In the genomic region with DNA sequence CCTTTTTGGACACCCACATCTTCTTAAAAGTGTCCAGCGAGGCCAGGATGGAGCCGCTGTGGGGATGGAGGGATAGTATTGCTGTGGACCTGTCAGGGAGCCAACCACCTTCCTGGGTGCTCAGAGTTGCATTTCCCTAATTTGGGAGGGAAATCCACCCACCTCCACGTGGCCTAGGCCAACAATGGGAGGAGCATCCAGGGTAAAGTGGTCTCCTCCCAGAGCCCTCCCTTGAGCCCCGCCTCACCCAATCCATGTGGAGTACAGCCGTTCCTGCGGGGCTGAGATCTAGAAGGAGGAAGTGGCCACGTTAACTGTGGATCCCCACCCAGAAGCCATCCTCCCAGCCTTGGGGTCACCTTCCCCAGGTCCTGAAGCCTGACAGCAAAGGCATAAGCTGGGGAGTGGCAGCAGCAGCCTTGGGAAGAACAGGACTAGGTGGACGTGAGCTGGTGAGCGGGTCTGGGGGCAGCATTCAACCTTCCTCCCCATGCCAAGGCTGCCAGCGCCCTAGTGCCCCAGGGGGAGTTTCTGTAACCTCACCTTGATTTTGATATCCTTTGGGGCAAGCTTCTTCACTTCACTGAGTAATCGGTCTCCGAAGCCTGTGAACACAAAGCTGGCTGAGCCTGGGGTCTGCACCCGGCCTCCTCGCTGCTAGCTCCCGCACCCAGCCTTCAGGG, we compare ENCODE assay signal across 25 cellular contexts. TPM values are rescaled to one million over a fixed set of nuclear protein-coding genes. Genes with fewer than 3 reads are reported as not detected.
A peak's percentile ranks its signal among the peaks of the same experiment; 100 is the strongest.
DNase-seq lines count a peak whose midpoint lies in the region; ATAC-seq and TF ChIP-seq lines count a peak whose summit lies in the region.
"Had no signal": no experiment of that assay in that cellular context is flagged by ENCODE, and none has a peak within 500 bp of the region (broad histone marks: within the 10 kb centered on the region; RNA-seq: fewer than 3 reads in every experiment).

No MANE protein-coding gene starts in this region.

- peaks cover 47 to 72% of the 10 kb centered on the region in 2 donors for H3K36me3 ChIP-seq in neuronal stem cell (replicated peaks in 1 of 2; ENCODE audit: control insufficient read depth in 2 of 2, insufficient read depth in 2 of 2, low read length in 2 of 2)
- H3K36me3 ChIP-seq in esophagus squamous epithelium, result peaks cover 19 to 80% (median 23%) of the 10 kb centered on the region in 3 donors

- peak overlapping the region; percentile 16 for H2BK12ac ChIP-seq in neuronal stem cell (ENCODE audit: low read length)

- H2BK120ac ChIP-seq in neuronal stem cell (ENCODE audit: low read depth, low read length), result no peak overlapping the region

- TF ChIP-seq CTCF in GM20000 (IDR thresholded peaks at IDR 0.05; ENCODE audit: extremely low read depth, missing control alignments), result no peak
- TF ChIP-seq CTCF in nephron progenitor cell (IDR thresholded peaks at IDR 0.05), result no peak
- no peak for TF ChIP-seq CTCF in esophagus squamous epithelium (IDR thresholded peaks at IDR 0.05)

- peaks cover 19% of the 10 kb centered on the region for H3K79me1 ChIP-seq in neuronal stem cell (ENCODE audit: low read depth, low read length)

- H3K27me3 ChIP-seq in neuronal stem cell (ENCODE audit: control insufficient read depth in 3 of 3, insufficient read depth in 3 of 3, low read depth in 1 of 3, low read length in 3 of 3), result no peaks in the 10 kb centered on the region
- H3K27me3 ChIP-seq in esophagus squamous epithelium, result no peaks in the 10 kb centered on the region

- no peak overlapping the region for H3K18ac ChIP-seq in neuronal stem cell (ENCODE audit: low read length)

- no CpG with 5 or more reads among the region's 15 CpGs for WGBS in neuronal stem cell (ENCODE audit: extremely low coverage in 2 of 2, insufficient read length in 2 of 2, insufficient replicate concordance in 1 of 2), 2 donors
- 90 to 98% methylated on average over 7 to 10 of the region's 15 CpGs for WGBS in esophagus squamous epithelium, 2 donors

- H3K36me3 Mint-ChIP-seq in dendritic cell treated with granulocyte-macrophage colony-stimulating factor and Interleukin-4, amounts not matched to agents 40 ng/mL and 50 ng/mL, for 4 days (ENCODE audit: low read depth), result peaks cover 75% of the 10 kb centered on the region
- H3K36me3 Mint-ChIP-seq in nephron progenitor cell (ENCODE audit: low read depth), result peaks cover 57% of the 10 kb centered on the region

- no peak overlapping the region for H4K91ac ChIP-seq in neuronal stem cell (ENCODE audit: low read depth, low read length, poor library complexity)

- intact Hi-C loops in dendritic cell treated with granulocyte-macrophage colony-stimulating factor and Interleukin-4, amounts not matched to agents 40 ng/mL and 50 ng/mL, for 4 days (cut with micrococcal nuclease), result no loop called here
- intact Hi-C loops in esophagus squamous epithelium (cut with DNase I), result no loop called here

- peaks cover 18% of the 10 kb centered on the region for H3K9me3 Mint-ChIP-seq in dendritic cell treated with granulocyte-macrophage colony-stimulating factor and Interleukin-4, amounts not matched to agents 40 ng/mL and 50 ng/mL, for 4 days
- peaks cover 31% of the 10 kb centered on the region for H3K9me3 Mint-ChIP-seq in nephron progenitor cell
- H3K9me3 Mint-ChIP-seq: CD8-positive, alpha-beta T cell had no signal

- ATAC-seq in HG02623 (IDR thresholded peaks at IDR 0.05; ENCODE audit: unreplicated experiment), result no peak
- ATAC-seq: CD8-positive, alpha-beta T cell; GM12878; Panc1 had no signal

- H3K4me2 ChIP-seq in neuronal stem cell (ENCODE audit: insufficient read depth, low read length, poor library complexity, severe bottlenecking), result no peak overlapping the region

- TF ChIP-seq EP300 in Ishikawa (IDR thresholded peaks at IDR 0.05; ENCODE audit: borderline replicate concordance), result no peak

- peaks cover 3% of the 10 kb centered on the region in 2 donors for H3K4me1 ChIP-seq in neuronal stem cell (ENCODE audit: control insufficient read depth in 2 of 2, insufficient read depth in 1 of 2, low read depth in 1 of 2, low read length in 2 of 2)
- peaks cover 7 to 18% (median 13%) of the 10 kb centered on the region in 3 donors for H3K4me1 ChIP-seq in esophagus squamous epithelium
- H3K4me1 ChIP-seq: Caco-2 had no signal

- H3K4ac ChIP-seq in neuronal stem cell (ENCODE audit: low read length), result no peak overlapping the region

- peak overlapping the region; percentile 30 for H3K27ac Mint-ChIP-seq in dendritic cell treated with granulocyte-macrophage colony-stimulating factor and Interleukin-4, amounts not matched to agents 40 ng/mL and 50 ng/mL, for 4 days
- H3K27ac Mint-ChIP-seq in nephron progenitor cell, result no peak overlapping the region
- H3K27ac Mint-ChIP-seq: CD8-positive, alpha-beta T cell; H9; HFFc6 had no signal

- no peak overlapping the region for H3K9ac ChIP-seq in neuronal stem cell (ENCODE audit: low read depth, low read length, poor library complexity)

- H3K27me3 Mint-ChIP-seq in dendritic cell treated with granulocyte-macrophage colony-stimulating factor and Interleukin-4, amounts not matched to agents 40 ng/mL and 50 ng/mL, for 4 days, result no peaks in the 10 kb centered on the region
- no peaks in the 10 kb centered on the region for H3K27me3 Mint-ChIP-seq in nephron progenitor cell (ENCODE audit: low read depth, poor library complexity)

- peak; percentile 3 for DNase-seq in GM20000 (ENCODE audit: low spot score)
- DNase-seq in neuronal stem cell (ENCODE audit: low spot score), result no peak
- no peak for DNase-seq in nephron progenitor cell
- DNase-seq in activated T-cell treated with anti-CD3 and anti-CD28 coated beads for 4 hours, result no peak
- DNase-seq in esophagus squamous epithelium (lab: John Stamatoyannopoulos, UW), result no peak
- DNase-seq: C1 segment of cervical spinal cord; Caco-2; CD8-positive, alpha-beta T cell; H9; HFFc6; IMR-90; NCI-H1048; NCI-H1417; NCI-H1694; NCI-H2081; NCI-H2227 treated with DMSO at 0.1 percent for 48 hours; NCI-H510A; NCI-H69; SHP77 treated with DMSO at 0.1 percent for 48 hours had no signal

- no peak overlapping the region for H2BK15ac ChIP-seq in neuronal stem cell (ENCODE audit: low read length)

- peak overlapping the region; percentile 42 for H2BK5ac ChIP-seq in neuronal stem cell (ENCODE audit: low read length)

- peaks cover 13 to 20% of the 10 kb centered on the region in 2 donors for H3K9me3 ChIP-seq in neuronal stem cell (replicated peaks in 1 of 2; ENCODE audit: control insufficient read depth in 2 of 2, insufficient read depth in 1 of 2, low read depth in 1 of 2, low read length in 2 of 2)
- peaks cover 0 to 10% (median 0%) of the 10 kb centered on the region in 3 donors for H3K9me3 ChIP-seq in esophagus squamous epithelium
- H3K9me3 ChIP-seq: Caco-2 had no signal

- no peak overlapping the region for H3K14ac ChIP-seq in neuronal stem cell (ENCODE audit: low read length)

- H3K4me3 ChIP-seq in neuronal stem cell (ENCODE audit: low read length in 2 of 2) (no peak overlapping the region), esophagus squamous epithelium (no peak overlapping the region)
- H3K4me3 ChIP-seq: GM12878 had no signal

- H2AFZ ChIP-seq in neuronal stem cell (ENCODE audit: low read length), result no peak overlapping the region

- no peak overlapping the region for H3K4me3 Mint-ChIP-seq in dendritic cell treated with granulocyte-macrophage colony-stimulating factor and Interleukin-4, amounts not matched to agents 40 ng/mL and 50 ng/mL, for 4 days
- H3K4me3 Mint-ChIP-seq in nephron progenitor cell, result no peak overlapping the region
- H3K4me3 Mint-ChIP-seq: CD8-positive, alpha-beta T cell; H9; HFFc6 had no signal

- no peak overlapping the region for H4K8ac ChIP-seq in neuronal stem cell (ENCODE audit: low read depth, low read length)

- peaks cover 77% of the 10 kb centered on the region for H3K4me1 Mint-ChIP-seq in dendritic cell treated with granulocyte-macrophage colony-stimulating factor and Interleukin-4, amounts not matched to agents 40 ng/mL and 50 ng/mL, for 4 days (ENCODE audit: low read depth)
- peaks cover 13% of the 10 kb centered on the region for H3K4me1 Mint-ChIP-seq in nephron progenitor cell

- no peak overlapping the region for H2AK5ac ChIP-seq in neuronal stem cell (ENCODE audit: low read depth, low read length)

- TF ChIP-seq RAD21 in Ishikawa (IDR thresholded peaks at IDR 0.05; ENCODE audit: low read depth), result no peak

- TF ChIP-seq POLR2A in esophagus squamous epithelium (IDR thresholded peaks at IDR 0.05), result no peak

- peak overlapping the region; percentile 23 for H3K23ac ChIP-seq in neuronal stem cell (ENCODE audit: low read depth, low read length, poor library complexity)

- H3K27ac ChIP-seq in neuronal stem cell (replicated peaks; ENCODE audit: low read length) (no peak overlapping the region), esophagus squamous epithelium (no peak overlapping the region)

TF ChIP-seq in Ishikawa, 13 proteins besides CTCF, POLR2A, EP300 and RAD21 (continues in another document):
- TF ChIP-seq, protein P1, sequence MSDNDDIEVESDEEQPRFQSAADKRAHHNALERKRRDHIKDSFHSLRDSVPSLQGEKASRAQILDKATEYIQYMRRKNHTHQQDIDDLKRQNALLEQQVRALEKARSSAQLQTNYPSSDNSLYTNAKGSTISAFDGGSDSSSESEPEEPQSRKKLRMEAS (IDR thresholded peaks at IDR 0.05), result peak; percentile 67
- no peak for TF ChIP-seq FOXM1 (IDR thresholded peaks at IDR 0.05; ENCODE audit: borderline replicate concordance, low read depth)
- TF ChIP-seq TCF12 (IDR thresholded peaks at IDR 0.05; ENCODE audit: low read depth), result no peak
- no peak for TF ChIP-seq CEBPB (IDR thresholded peaks at IDR 0.05)
- TF ChIP-seq CREB1 (IDR thresholded peaks at IDR 0.05; ENCODE audit: low read depth), result no peak
- TF ChIP-seq TEAD4 (IDR thresholded peaks at IDR 0.05), result no peak

RNA-seq across cellular contexts. Expression of a gene that starts 6.8 kb away (rescaled TPM):
- 58.1 TPM for polyA plus RNA-seq in neuronal stem cell (2013, experiment 1 of 2)
- polyA plus RNA-seq in neuronal stem cell (2013, experiment 2 of 2), result 55.1 TPM
- 10 to 100 TPM; 29.3 to 57.8 (median 47.5) TPM for total RNA-seq in esophagus squamous epithelium

RNA-seq across cellular contexts. Expression of a gene that starts 11.2 kb away (rescaled TPM):
- polyA plus RNA-seq in neuronal stem cell (2013, experiment 1 of 2), result 226 TPM
- polyA plus RNA-seq in neuronal stem cell (2013, experiment 2 of 2), result 217 TPM
- total RNA-seq in esophagus squamous epithelium, result 100 to 1,000 TPM; 350 to 487 (median 415) TPM

RNA-seq across cellular contexts. Expression of a gene that starts 12.5 kb away (rescaled TPM):
- 3.1 TPM for polyA plus RNA-seq in neuronal stem cell (2013, experiment 1 of 2)
- polyA plus RNA-seq in neuronal stem cell (2013, experiment 2 of 2), result 3.7 TPM
- total RNA-seq in esophagus squamous epithelium, result 10 to 100 TPM in 1 of 4 donors, 1 to 10 TPM in 2, not detected in 1; 2.5 to 12.8 (median 2.5) TPM

RNA-seq across cellular contexts. Expression of a gene that starts 56.3 kb away (rescaled TPM):
- polyA plus RNA-seq in neuronal stem cell (2013, experiment 1 of 2), result 0.08 TPM
- 0.06 TPM for polyA plus RNA-seq in neuronal stem cell (2013, experiment 2 of 2)
- 1 to 10 TPM; 2.2 to 7.8 (median 3.3) TPM for total RNA-seq in esophagus squamous epithelium
- total RNA-seq: A673, HFFc6 had no signal
